Comparison of ENCODE assay signal across 8 cellular contexts in the genomic region with DNA sequence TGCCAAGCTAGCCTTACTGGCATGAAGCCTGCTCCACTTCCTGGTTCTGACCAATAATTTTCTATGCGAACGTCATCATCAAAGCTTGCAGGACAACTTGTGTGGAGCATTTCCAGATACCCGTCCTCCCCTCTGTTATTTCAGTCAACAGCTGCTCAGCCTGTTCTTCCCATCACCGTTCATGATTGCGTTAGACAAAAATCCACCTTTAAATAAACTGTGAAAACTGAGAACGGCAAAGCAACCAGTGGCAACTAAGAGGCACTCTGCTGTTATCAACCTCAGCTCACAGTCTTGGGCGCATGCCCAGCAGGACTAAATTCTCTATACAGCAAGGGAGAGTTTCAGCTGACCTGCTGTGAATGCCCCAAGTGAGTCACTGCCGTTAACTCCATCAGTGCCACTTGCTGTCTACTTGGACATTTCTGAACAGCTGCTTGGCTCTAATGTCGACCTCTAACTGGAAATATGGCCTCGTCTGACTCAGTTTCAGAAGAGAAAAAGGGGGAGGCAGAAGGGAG.
DNase-seq lines count a peak whose midpoint lies in the region; ATAC-seq and TF ChIP-seq lines count a peak whose summit lies in the region.

No MANE protein-coding gene starts in this region.

- TF ChIP-seq CTCF in lung (IDR thresholded peaks at IDR 0.05; ENCODE audit: control extremely low read depth, extremely low read depth) (no peak), upper lobe of right lung (IDR thresholded peaks at IDR 0.05) (no peak), GM20000 (IDR thresholded peaks at IDR 0.05; ENCODE audit: extremely low read depth, missing control alignments) (no peak)

- H3K27me3 ChIP-seq in H7 (ENCODE audit: control insufficient read depth, insufficient read depth, low read length) (no peaks in the 10 kb centered on the region), lung (ENCODE audit: control insufficient read depth, insufficient read depth) (no peaks in the 10 kb centered on the region), upper lobe of right lung (no peaks in the 10 kb centered on the region)

- H3K4me3 ChIP-seq in H7 (ENCODE audit: insufficient read depth, low read depth, low read length) (no peak overlapping the region), lung (no peak overlapping the region), upper lobe of right lung (no peak overlapping the region)

- peaks cover 0 to 4% of the 10 kb centered on the region in 2 donors for H3K4me1 ChIP-seq in lung (ENCODE audit: control insufficient read depth in 2 of 2, insufficient read depth in 2 of 2, low read length in 2 of 2)
- H3K4me1 ChIP-seq in upper lobe of right lung = peaks cover 6% of the 10 kb centered on the region

- intact Hi-C loops in upper lobe of right lung (cut with DNase I) = no loop called here

- H3K9me3 ChIP-seq in lung (ENCODE audit: control insufficient read depth in 2 of 2, insufficient read depth in 1 of 2, low read length in 1 of 2) (no peaks in the 10 kb centered on the region), upper lobe of right lung (no peaks in the 10 kb centered on the region)

- H3K27ac ChIP-seq in lung (ENCODE audit: low read depth in 1 of 2, low read length in 1 of 2) (peak overlapping the region; percentile 12 to 45), upper lobe of right lung (peak overlapping the region; percentile 45)

- ATAC-seq in lung (ENCODE audit: insufficient read depth, low FRiP score) (peak; percentile 73), upper lobe of right lung (peak; percentile 96), HG03139 (IDR thresholded peaks at IDR 0.05; ENCODE audit: unreplicated experiment) (no peak)

- peak; percentile 6 for DNase-seq in H7
- peak; percentile 65 for DNase-seq in NCI-H748 treated with DMSO at 0.1 percent for 48 hours (lab: John Stamatoyannopoulos, UW)
- peak; percentile 93 for DNase-seq in dermis blood vessel endothelial cell
- peak; percentile 88 for DNase-seq in lung (ENCODE audit: low spot score)
- peak; percentile 87 for DNase-seq in upper lobe of right lung
- DNase-seq in stimulated activated CD4-positive, alpha-beta T cell treated with anti-CD3 and anti-CD28 coated beads, Interleukin-15, amount 100 ng/mL, for 24 hours = no peak
- DNase-seq in GM20000 (ENCODE audit: low spot score) = no peak

- WGBS in lung, 2 donors = 38 to 69% methylated on average over 10 of the region's 10 CpGs

- H3K36me3 ChIP-seq in H7 (replicated peaks; ENCODE audit: control insufficient read depth, insufficient read depth, low read length) (no peaks in the 10 kb centered on the region), lung (ENCODE audit: control insufficient read depth in 2 of 2, insufficient read depth in 2 of 2, low read length in 2 of 2) (no peaks in the 10 kb centered on the region), upper lobe of right lung (no peaks in the 10 kb centered on the region)

Comparison
In these comparisons a context has a peak if more than half of its experiments do, and no peak if none do; other contexts are left out.
1. DNase-seq: peak in H7 (single experiment), NCI-H748 treated with DMSO at 0.1 percent for 48 hours (single experiment), dermis blood vessel endothelial cell (single experiment), lung (single experiment) and upper lobe of right lung (single experiment); none in stimulated activated CD4-positive, alpha-beta T cell treated with anti-CD3 and anti-CD28 coated beads, Interleukin-15, amount 100 ng/mL, for 24 hours (single experiment) and GM20000 (single experiment).